In genomic region chr6:129683606-129684322, GRCh38 we compare ENCODE assay signal across 8 cellular contexts. TPM values are rescaled to one million over a fixed set of nuclear protein-coding genes. Genes with fewer than 3 reads are reported as not detected.
DNase-seq lines count a peak whose midpoint lies in the region; ATAC-seq and TF ChIP-seq lines count a peak whose summit lies in the region.

No MANE protein-coding gene starts in this region.

- H3K27me3 ChIP-seq in esophagus (ENCODE audit: control insufficient read depth in 1 of 2, insufficient read depth in 2 of 2, low read length in 2 of 2) (no peaks in the 10 kb centered on the region), suprapubic skin (no peaks in the 10 kb centered on the region)

- H3K4me1 ChIP-seq in esophagus (ENCODE audit: control insufficient read depth in 2 of 2, insufficient read depth in 2 of 2, low read length in 1 of 2) (peaks cover 0 to 2% of the 10 kb centered on the region in 2 donors), suprapubic skin (peaks cover 65% of the 10 kb centered on the region)

- no peak for TF ChIP-seq POLR2A in suprapubic skin (IDR thresholded peaks at IDR 0.05)

- TF ChIP-seq CTCF in suprapubic skin (IDR thresholded peaks at IDR 0.05), result no peak

- no peaks in the 10 kb centered on the region for H3K36me3 Mint-ChIP-seq in natural killer cell treated with Interleukin-12 subunit alpha and Interleukin-12 subunit beta and Interleukin-15 and Interleukin-18, amount 100 ng/mL, for 72 hours

- H3K27ac ChIP-seq in esophagus (ENCODE audit: low read depth in 2 of 2, low read length in 1 of 2), result peak overlapping the region; percentile 44 to 85
- H3K27ac ChIP-seq in suprapubic skin, result peak overlapping the region; percentile 73

- peaks cover 49 to 67% of the 10 kb centered on the region in 2 donors for H3K4me1 Mint-ChIP-seq in natural killer cell treated with Interleukin-12 subunit alpha and Interleukin-12 subunit beta and Interleukin-15 and Interleukin-18, amount 100 ng/mL, for 72 hours (ENCODE audit: low read depth in 2 of 2)

- peak overlapping the region; percentile 68 to 88 for H3K27ac Mint-ChIP-seq in natural killer cell treated with Interleukin-12 subunit alpha and Interleukin-12 subunit beta and Interleukin-15 and Interleukin-18, amount 100 ng/mL, for 72 hours

- 10 to 19% methylated on average over 8 of the region's 8 CpGs for WGBS in esophagus, 2 donors
- WGBS in suprapubic skin, result 15% methylated on average over 8 of the region's 8 CpGs

- peak overlapping the region; percentile 70 for H3K4me3 Mint-ChIP-seq in natural killer cell treated with Interleukin-12 subunit alpha and Interleukin-12 subunit beta and Interleukin-15 and Interleukin-18, amount 100 ng/mL, for 72 hours

- H3K36me3 ChIP-seq in esophagus (ENCODE audit: control insufficient read depth in 2 of 2, insufficient read depth in 2 of 2, low read length in 1 of 2) (no peaks in the 10 kb centered on the region), suprapubic skin (no peaks in the 10 kb centered on the region)

- DNase-seq in NCI-H460 (ENCODE audit: extremely low read depth, low read depth), result peak; percentile 48
- DNase-seq in activated CD8-positive, alpha-beta memory T cell treated with anti-CD3 and anti-CD28 coated beads for 4 hours (ENCODE audit: low read depth in 2 of 2), result peak; percentile 31 to 61
- DNase-seq in natural killer cell treated with Interleukin-12 subunit alpha and Interleukin-12 subunit beta and Interleukin-15 and Interleukin-18, amount 100 ng/mL, for 72 hours (ENCODE audit: low spot score), result peak; percentile 80
- peak in 1 of 2 donors; percentile 76 for DNase-seq in suprapubic skin (ENCODE audit: low spot score in 2 of 2)
- DNase-seq in D341Med (ENCODE audit: low spot score), result no peak

- no peaks in the 10 kb centered on the region for H3K27me3 Mint-ChIP-seq in natural killer cell treated with Interleukin-12 subunit alpha and Interleukin-12 subunit beta and Interleukin-15 and Interleukin-18, amount 100 ng/mL, for 72 hours

- ATAC-seq in GM18508 (IDR thresholded peaks at IDR 0.05; ENCODE audit: insufficient read depth, unreplicated experiment) (peak; percentile 89), HG02840 (IDR thresholded peaks at IDR 0.05; ENCODE audit: low FRiP score, unreplicated experiment) (peak; percentile 95)
- peak; percentile 95 to 96 for ATAC-seq in natural killer cell treated with Interleukin-12 subunit alpha and Interleukin-12 subunit beta and Interleukin-15 and Interleukin-18, amount 100 ng/mL, for 72 hours

- H3K4me3 ChIP-seq in esophagus (ENCODE audit: low read depth in 1 of 2, low read length in 2 of 2), result no peak overlapping the region
- no peak overlapping the region for H3K4me3 ChIP-seq in suprapubic skin

- H3K9me3 Mint-ChIP-seq in natural killer cell treated with Interleukin-12 subunit alpha and Interleukin-12 subunit beta and Interleukin-15 and Interleukin-18, amount 100 ng/mL, for 72 hours, result no peaks in the 10 kb centered on the region

- TF ChIP-seq EP300 in suprapubic skin (IDR thresholded peaks at IDR 0.05), result no peak

- H3K9me3 ChIP-seq in esophagus (ENCODE audit: control insufficient read depth in 2 of 2, insufficient read depth in 1 of 2, low read depth in 1 of 2, low read length in 1 of 2), result no peaks in the 10 kb centered on the region
- no peaks in the 10 kb centered on the region for H3K9me3 ChIP-seq in suprapubic skin

RNA-seq across cellular contexts. Expression of gene ARHGAP18, which starts 26.2 kb away (rescaled TPM):
- total RNA-seq in NCI-H460 (2014; rRNA removed; shearing (Covaris generic)), result 11.8 and 12.6 TPM in 2 replicates
- 4.7 and 10.4 TPM in 2 replicates for polyA plus RNA-seq in NCI-H460 (2014; cell fraction: nucleus; rRNA removed)
- 1 to 10 TPM; 2.1 to 2.2 TPM for polyA plus RNA-seq in esophagus
- 10 to 100 TPM; 10.4 to 14.3 TPM for total RNA-seq in natural killer cell treated with Interleukin-12 subunit alpha and Interleukin-12 subunit beta and Interleukin-15 and Interleukin-18, amount 100 ng/mL, for 72 hours
- 10 to 100 TPM in 2 of 4 donors, 1 to 10 TPM in 2; 7.1 to 14.2 (median 11.0) TPM for total RNA-seq in suprapubic skin
